ENCODE assay signal across 16 cellular contexts in the genomic region with DNA sequence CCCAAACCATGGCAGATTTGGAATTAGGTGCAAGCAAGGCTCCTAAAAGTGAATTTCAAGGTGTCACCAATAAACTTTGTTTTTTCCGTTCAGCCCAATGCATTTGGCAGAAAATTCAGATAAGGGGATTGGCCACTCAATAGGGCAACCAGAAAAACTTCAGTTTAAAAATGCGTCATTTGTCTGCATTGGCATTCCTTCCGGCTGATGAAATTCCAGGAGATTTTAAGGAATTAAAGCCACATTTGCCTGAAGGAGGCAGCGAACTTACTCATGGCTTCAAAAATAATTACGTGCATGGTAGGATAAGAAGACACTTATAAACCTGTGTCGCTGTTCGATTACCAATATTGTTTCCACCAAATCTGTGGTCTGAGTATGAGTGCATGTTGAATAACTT.
DNase-seq lines count a peak whose midpoint lies in the region; ATAC-seq and TF ChIP-seq lines count a peak whose summit lies in the region.
"Had no signal": no experiment of that assay in that cellular context is flagged by ENCODE, and none has a peak within 500 bp of the region (broad histone marks: within the 10 kb centered on the region; RNA-seq: fewer than 3 reads in every experiment).

No MANE protein-coding gene starts in this region.

- no peak overlapping the region for H3K4me3 Mint-ChIP-seq in GM23338
- H3K4me3 Mint-ChIP-seq: B cell; CD8-positive, alpha-beta T cell; H9 had no signal

- no peak for TF ChIP-seq EP300 in ovary (IDR thresholded peaks at IDR 0.05)

- no peaks in the 10 kb centered on the region for H4K20me1 ChIP-seq in GM23338 (replicated peaks; ENCODE audit: insufficient read depth)
- H4K20me1 ChIP-seq in Karpas-422 (ENCODE audit: insufficient read depth, low read depth, low read length) = no peaks in the 10 kb centered on the region
- H4K20me1 ChIP-seq: BLaER1 treated with 17β-estradiol and CSF1 and Interleukin-3, amounts not matched to agents 10 nM and 100 nM had no signal

- H3K9me3 ChIP-seq in ovary = no peaks in the 10 kb centered on the region
- H3K9me3 ChIP-seq in HAP-1 = no peaks in the 10 kb centered on the region
- no peaks in the 10 kb centered on the region for H3K9me3 ChIP-seq in Karpas-422 (ENCODE audit: low read length)
- H3K9me3 ChIP-seq: BLaER1 treated with 17β-estradiol and CSF1 and Interleukin-3, amounts not matched to agents 10 nM and 100 nM had no signal

- H3K79me2 ChIP-seq in GM23338 (replicated peaks; ENCODE audit: insufficient read depth) = no peaks in the 10 kb centered on the region
- no peaks in the 10 kb centered on the region for H3K79me2 ChIP-seq in Karpas-422 (ENCODE audit: low read length)

- H3K9ac ChIP-seq in Karpas-422 (ENCODE audit: low read length) = no peak overlapping the region
- H3K9ac ChIP-seq: BLaER1 treated with 17β-estradiol and CSF1 and Interleukin-3, amounts not matched to agents 10 nM and 100 nM had no signal

- no peak for TF ChIP-seq POLR2A in ovary (IDR thresholded peaks at IDR 0.05)

- H3F3A ChIP-seq in GM23338 (replicated peaks; ENCODE audit: low read depth) = no peaks in the 10 kb centered on the region

- no peak for ATAC-seq in GM23338
- ATAC-seq: CD8-positive, alpha-beta T cell had no signal

- WGBS in ovary, 3 donors = 78 to 88% (median 84%) methylated on average over 7 of the region's 7 CpGs

- H3K27ac ChIP-seq in GM23338 (ENCODE audit: low read depth) (no peak overlapping the region), ovary (no peak overlapping the region), Karpas-422 (ENCODE audit: low read length) (no peak overlapping the region)
- H3K27ac ChIP-seq: BLaER1 treated with 17β-estradiol and CSF1 and Interleukin-3, amounts not matched to agents 10 nM and 100 nM had no signal

- H2AFZ ChIP-seq in GM23338 = no peak overlapping the region
- no peak overlapping the region for H2AFZ ChIP-seq in Karpas-422 (ENCODE audit: low read length)

- 0 out of 4 replicates have a peak, but pooled peaks of 1 of the 2 experiments have one; percentile 18 for TF ChIP-seq CTCF in GM23338 (conservative IDR thresholded peaks at IDR 0.05; ENCODE audit: low read depth in 2 of 2)
- TF ChIP-seq CTCF in fibroblast of the aortic adventitia (IDR thresholded peaks at IDR 0.05; ENCODE audit: insufficient read depth, low read length) = no peak
- no peak for TF ChIP-seq CTCF in ovary (IDR thresholded peaks at IDR 0.05)

- H3K4me2 ChIP-seq in GM23338 (no peak overlapping the region), Karpas-422 (ENCODE audit: low read depth, low read length, poor library complexity, severe bottlenecking) (no peak overlapping the region)
- H3K4me2 ChIP-seq: BLaER1 treated with 17β-estradiol and CSF1 and Interleukin-3, amounts not matched to agents 10 nM and 100 nM had no signal

- no peaks in the 10 kb centered on the region for H3K9me3 Mint-ChIP-seq in GM23338
- H3K9me3 Mint-ChIP-seq: CD8-positive, alpha-beta T cell; H9 had no signal

- H3K27ac Mint-ChIP-seq in GM23338 = no peak overlapping the region
- H3K27ac Mint-ChIP-seq: B cell; CD8-positive, alpha-beta T cell; H9 had no signal

- H3K4me3 ChIP-seq in GM23338 = no peak overlapping the region
- no peak overlapping the region for H3K4me3 ChIP-seq in fibroblast of the aortic adventitia (ENCODE audit: low read depth, low read length)
- no peak overlapping the region for H3K4me3 ChIP-seq in ovary
- no peak overlapping the region for H3K4me3 ChIP-seq in HAP-1
- H3K4me3 ChIP-seq in Karpas-422 (ENCODE audit: low read length) = no peak overlapping the region
- H3K4me3 ChIP-seq: BLaER1 treated with 17β-estradiol and CSF1 and Interleukin-3, amounts not matched to agents 10 nM and 100 nM had no signal

- H3K9me2 ChIP-seq in GM23338 (ENCODE audit: insufficient read depth) = peaks cover 8% of the 10 kb centered on the region
- H3K9me2 ChIP-seq in Karpas-422 (replicated peaks; ENCODE audit: insufficient read depth, low read length) = no peaks in the 10 kb centered on the region

- intact Hi-C loops in ovary (cut with DNase I) = no loop called here

- peaks cover 15% of the 10 kb centered on the region for H3K4me1 Mint-ChIP-seq in GM23338
- H3K4me1 Mint-ChIP-seq: B cell had no signal

- in situ Hi-C loops in SK-MEL-5 (cut with HindIII; ENCODE audit: low pct_unique_long_range_greater_than_20kb, low sequenced_read_pairs) = no loop called here
- in situ Hi-C loops in ACHN (cut with HindIII; ENCODE audit: low pct_ligation_motif_present, low pct_unique_long_range_greater_than_20kb, low sequenced_read_pairs) = no loop called here
- in situ Hi-C loops in HAP-1 (cut with MboI; ENCODE audit: low sequenced_read_pairs) = no loop called here

- H3K4me1 ChIP-seq in GM23338 (ENCODE audit: insufficient read depth) (no peaks in the 10 kb centered on the region), ovary (ENCODE audit: insufficient read depth) (no peaks in the 10 kb centered on the region), HAP-1 (no peaks in the 10 kb centered on the region), Karpas-422 (ENCODE audit: low read length) (no peaks in the 10 kb centered on the region)

- H3K27me3 ChIP-seq in GM23338 (ENCODE audit: insufficient read depth) (no peaks in the 10 kb centered on the region), ovary (no peaks in the 10 kb centered on the region), HAP-1 (ENCODE audit: low read depth) (0 out of 2 replicates have a peak, but pooled peaks cover 3% of the 10 kb centered on the region), Karpas-422 (ENCODE audit: low read length) (no peaks in the 10 kb centered on the region)
- H3K27me3 ChIP-seq: BLaER1 treated with 17β-estradiol and CSF1 and Interleukin-3, amounts not matched to agents 10 nM and 100 nM had no signal

- H3K27me3 Mint-ChIP-seq in GM23338 (ENCODE audit: insufficient read depth, low read depth, poor library complexity) = no peaks in the 10 kb centered on the region

- no peaks in the 10 kb centered on the region for H3K36me3 Mint-ChIP-seq in GM23338 (ENCODE audit: low read depth)
- H3K36me3 Mint-ChIP-seq: CD8-positive, alpha-beta T cell had no signal

- H3K36me3 ChIP-seq in GM23338 (ENCODE audit: insufficient read depth) = no peaks in the 10 kb centered on the region
- H3K36me3 ChIP-seq in ovary = no peaks in the 10 kb centered on the region
- H3K36me3 ChIP-seq in HAP-1 (replicated peaks) = no peaks in the 10 kb centered on the region
- H3K36me3 ChIP-seq in Karpas-422 (ENCODE audit: insufficient read depth, low read length) = no peaks in the 10 kb centered on the region
- H3K36me3 ChIP-seq: BLaER1 treated with 17β-estradiol and CSF1 and Interleukin-3, amounts not matched to agents 10 nM and 100 nM had no signal

- peak; percentile 46 for DNase-seq in GM23338 (ENCODE audit: low spot score)
- DNase-seq in SK-MEL-5 (ENCODE audit: low read depth, low spot score) = peak; percentile 1
- DNase-seq in fibroblast of the aortic adventitia (ENCODE audit: low read depth) = peak; percentile 1
- no peak for DNase-seq in ACHN
- DNase-seq in ovary = no peak
- DNase-seq in HAP-1 (ENCODE audit: low spot score in 2 of 2) = no peak
- DNase-seq in Karpas-422 = no peak
- DNase-seq: Calu3; CD8-positive, alpha-beta T cell; DMS79 treated with DMSO at 0.1 percent for 48 hours; GF-D8; GOT3; H9; KG1 had no signal

TF ChIP-seq in GM23338, 12 proteins besides CTCF, POLR2A, EP300 and RAD21 (continues in another document):
- TF ChIP-seq EZH2phosphoT487 (IDR thresholded peaks at IDR 0.05; ENCODE audit: unreplicated experiment) (no peak), ZNF114 (CRISPR knock-in tag; IDR thresholded peaks at IDR 0.05) (no peak), EZH2 (IDR thresholded peaks at IDR 0.05; ENCODE audit: low read depth, unreplicated experiment) (no peak), JUNB (IDR thresholded peaks at IDR 0.05; ENCODE audit: unreplicated experiment) (no peak)
- TF ChIP-seq, protein P1, sequence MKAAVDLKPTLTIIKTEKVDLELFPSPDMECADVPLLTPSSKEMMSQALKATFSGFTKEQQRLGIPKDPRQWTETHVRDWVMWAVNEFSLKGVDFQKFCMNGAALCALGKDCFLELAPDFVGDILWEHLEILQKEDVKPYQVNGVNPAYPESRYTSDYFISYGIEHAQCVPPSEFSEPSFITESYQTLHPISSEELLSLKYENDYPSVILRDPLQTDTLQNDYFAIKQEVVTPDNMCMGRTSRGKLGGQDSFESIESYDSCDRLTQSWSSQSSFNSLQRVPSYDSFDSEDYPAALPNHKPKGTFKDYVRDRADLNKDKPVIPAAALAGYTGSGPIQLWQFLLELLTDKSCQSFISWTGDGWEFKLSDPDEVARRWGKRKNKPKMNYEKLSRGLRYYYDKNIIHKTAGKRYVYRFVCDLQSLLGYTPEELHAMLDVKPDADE (IDR thresholded peaks at IDR 0.05) = no peak

Comparison
In these comparisons a context has a peak if more than half of its experiments do, and no peak if none do; other contexts are left out.
1. DNase-seq: peak in GM23338 (single experiment), SK-MEL-5 (single experiment) and fibroblast of the aortic adventitia (single experiment); none in ACHN (single experiment), ovary (0 of 5), HAP-1 (0 of 2) and Karpas-422 (single experiment).